In genomic region chr21:42991992-42992740, GRCh38 we compare ENCODE assay signal across 8 cellular contexts. TPM values are rescaled to one million over a fixed set of nuclear protein-coding genes. Genes with fewer than 3 reads are reported as not detected.
DNase-seq lines count a peak whose midpoint lies in the region; ATAC-seq, FAIRE-seq and TF ChIP-seq lines count a peak whose summit lies in the region.

No MANE protein-coding gene starts in this region.

- H3K27ac ChIP-seq in left ventricle myocardium inferior (replicated peaks) (peak overlapping the region; percentile 83), gastrocnemius medialis (no peak overlapping the region)

- H3K4me3 ChIP-seq in adipocyte (ENCODE audit: low read length) (peak overlapping the region; percentile 11), left ventricle myocardium inferior (peak overlapping the region; percentile 27), gastrocnemius medialis (no peak overlapping the region)

- peaks cover 22% of the 10 kb centered on the region for H3K4me1 ChIP-seq in adipocyte (ENCODE audit: control insufficient read depth, insufficient read depth, low read length)
- peaks cover 18% of the 10 kb centered on the region for H3K4me1 ChIP-seq in left ventricle myocardium inferior
- peaks cover 6 to 11% of the 10 kb centered on the region in 2 donors for H3K4me1 ChIP-seq in gastrocnemius medialis

- in situ Hi-C loops in gastrocnemius medialis (cut with MboI; ENCODE audit: low sequenced_read_pairs in 4 of 4), result no loop called here

- no peaks in the 10 kb centered on the region for H3K4me1 Mint-ChIP-seq in type B pancreatic cell (ENCODE audit: unreplicated experiment)

- ATAC-seq in gastrocnemius medialis (peak; percentile 53 to 72), HG02571 (IDR thresholded peaks at IDR 0.05; ENCODE audit: unreplicated experiment) (no peak), HG03521 (IDR thresholded peaks at IDR 0.05; ENCODE audit: unreplicated experiment) (no peak)

- H3K9me3 Mint-ChIP-seq in type B pancreatic cell, result no peaks in the 10 kb centered on the region

- no peak for TF ChIP-seq CTCF in left ventricle myocardium inferior (IDR thresholded peaks at IDR 0.05; ENCODE audit: borderline replicate concordance)
- TF ChIP-seq CTCF in gastrocnemius medialis (IDR thresholded peaks at IDR 0.05 in 4 of 5, conservative IDR thresholded peaks at IDR 0.05 in 1 of 5), result no peak
- TF ChIP-seq CTCF in type B pancreatic cell (conservative IDR thresholded peaks at IDR 0.05), result no peak

- no peak overlapping the region for H3K9ac ChIP-seq in adipocyte (ENCODE audit: low read length)

- DNase-seq in H54 (ENCODE audit: insufficient read length, low spot score), result peak; percentile 79
- DNase-seq in adipocyte (ENCODE audit: low read depth), result peak; percentile 94
- DNase-seq in left ventricle myocardium inferior, result peak; percentile 74
- peak in 1 of 2 donors; percentile 23 for DNase-seq in gastrocnemius medialis
- DNase-seq in hippocampal formation (lab: John Stamatoyannopoulos, UW), result no peak
- DNase-seq in type B pancreatic cell (ENCODE audit: extremely low spot score, unreplicated experiment), result no peak

- no peak overlapping the region for H3K27ac Mint-ChIP-seq in type B pancreatic cell

- no peaks in the 10 kb centered on the region for H3K27me3 ChIP-seq in adipocyte (replicated peaks; ENCODE audit: control insufficient read depth, insufficient read depth, low read length)
- H3K27me3 ChIP-seq in left ventricle myocardium inferior (ENCODE audit: low read depth), result no peaks in the 10 kb centered on the region
- H3K27me3 ChIP-seq in gastrocnemius medialis, result no peaks in the 10 kb centered on the region

- no peak for TF ChIP-seq POLR2A in H54 (IDR thresholded peaks at IDR 0.05; ENCODE audit: low read depth, low read length)
- no peak for TF ChIP-seq POLR2A in gastrocnemius medialis (IDR thresholded peaks at IDR 0.05)

- FAIRE-seq in H54 (lab: Jason Lieb, UNC), result no peak

- no peak overlapping the region for H3K4me3 Mint-ChIP-seq in type B pancreatic cell

- intact Hi-C loops in left ventricle myocardium inferior (cut with micrococcal nuclease) (no loop called here), gastrocnemius medialis (cut with DNase I; ENCODE audit: low total_unique reads) (no loop called here)

- no peaks in the 10 kb centered on the region for H3K36me3 ChIP-seq in adipocyte (ENCODE audit: control insufficient read depth, insufficient read depth, low read length, severe bottlenecking)
- H3K36me3 ChIP-seq in left ventricle myocardium inferior, result no peaks in the 10 kb centered on the region
- no peaks in the 10 kb centered on the region for H3K36me3 ChIP-seq in gastrocnemius medialis

- H3K9me3 ChIP-seq in adipocyte (ENCODE audit: control insufficient read depth, low read length) (no peaks in the 10 kb centered on the region), left ventricle myocardium inferior (replicated peaks) (no peaks in the 10 kb centered on the region), gastrocnemius medialis (no peaks in the 10 kb centered on the region)

- H3K27me3 Mint-ChIP-seq in type B pancreatic cell, result no peaks in the 10 kb centered on the region

- H3K36me3 Mint-ChIP-seq in type B pancreatic cell, result no peaks in the 10 kb centered on the region

RNA-seq across cellular contexts. Expression of gene PKNOX1, which starts 17.8 kb away (rescaled TPM):
- total RNA-seq in left ventricle myocardium inferior (9.7 TPM), gastrocnemius medialis (10 to 100 TPM in 1 of 4 donors, 1 to 10 TPM in 3; 5.3 to 18.0 (median 7.6) TPM), type B pancreatic cell (ENCODE audit: low replicate concordance) (14.6 and 25.4 TPM in 2 replicates)

Comparison
In these comparisons a context has a peak if more than half of its experiments do, and no peak if none do; other contexts are left out.
1. DNase-seq: peak in H54 (single experiment), adipocyte (single experiment) and left ventricle myocardium inferior (single experiment); none in hippocampal formation (0 of 2) and type B pancreatic cell (single experiment).
2. H3K4me3 ChIP-seq: peak in adipocyte (single experiment) and left ventricle myocardium inferior (single experiment); none in gastrocnemius medialis (0 of 4).
3. ATAC-seq: peak in gastrocnemius medialis (2 of 2); none in HG02571 (single experiment) and HG03521 (single experiment).